Comparison of ENCODE assay signal across 1 cellular context in genomic region chr20:34717230-34718095, GRCh38.
A peak's percentile ranks its signal among the peaks of the same experiment; 100 is the strongest.
TF ChIP-seq lines count a peak whose summit lies in the region.

No MANE protein-coding gene starts in this region.

TF ChIP-seq in HepG2, 621 proteins besides CTCF, POLR2A, EP300 and RAD21 (continued from another document and continues in another):
- no peak for TF ChIP-seq ZNF784 (CRISPR knock-in tag; IDR thresholded peaks at IDR 0.05; ENCODE audit: borderline replicate concordance)
- TF ChIP-seq PAF1 (CRISPR knock-in tag; IDR thresholded peaks at IDR 0.05): no peak
- peak; percentile 70; the same call in 1 of the 2 replicates for TF ChIP-seq NCOR1 (IDR thresholded peaks at IDR 0.05; ENCODE audit: borderline replicate concordance, low read length)
- no peak for TF ChIP-seq ZBTB14 (CRISPR knock-in tag; IDR thresholded peaks at IDR 0.05)
- TF ChIP-seq AFF4 (CRISPR knock-in tag; IDR thresholded peaks at IDR 0.05): no peak
- TF ChIP-seq ZNF251 (CRISPR knock-in tag; IDR thresholded peaks at IDR 0.05): no peak
- peak; percentile 30; the same call in 1 of the 2 replicates for TF ChIP-seq NFIC (IDR thresholded peaks at IDR 0.05; ENCODE audit: low read length)
- no peak for TF ChIP-seq ZNF597 (CRISPR knock-in tag; IDR thresholded peaks at IDR 0.05)
- no peak for TF ChIP-seq NKX3-1 (CRISPR knock-in tag; IDR thresholded peaks at IDR 0.05)
- no peak for TF ChIP-seq MYNN (CRISPR knock-in tag; IDR thresholded peaks at IDR 0.05; ENCODE audit: low read depth)
- TF ChIP-seq ZNF558 (CRISPR knock-in tag; IDR thresholded peaks at IDR 0.05; ENCODE audit: borderline replicate concordance): no peak
- TF ChIP-seq ZNF24 (IDR thresholded peaks at IDR 0.05): 0 out of 2 replicates have a peak, but pooled peaks have one; percentile 14
- no peak for TF ChIP-seq MTF2 (CRISPR knock-in tag; IDR thresholded peaks at IDR 0.05; ENCODE audit: borderline replicate concordance)
- TF ChIP-seq GPN1 (CRISPR knock-in tag; IDR thresholded peaks at IDR 0.05; ENCODE audit: borderline replicate concordance): no peak
- no peak for TF ChIP-seq GABPB1 (CRISPR knock-in tag; IDR thresholded peaks at IDR 0.05)
- no peak for TF ChIP-seq DZIP1 (CRISPR knock-in tag; IDR thresholded peaks at IDR 0.05)
- TF ChIP-seq CHCHD3 (CRISPR knock-in tag; IDR thresholded peaks at IDR 0.05): no peak
- TF ChIP-seq NFE2 (CRISPR knock-in tag; IDR thresholded peaks at IDR 0.05): no peak
- peak; percentile 98 for TF ChIP-seq RCOR2 (CRISPR knock-in tag; IDR thresholded peaks at IDR 0.05)
- no peak for TF ChIP-seq MTF1 (CRISPR knock-in tag; IDR thresholded peaks at IDR 0.05)
- no peak for TF ChIP-seq CSRNP2 (CRISPR knock-in tag; conservative IDR thresholded peaks at IDR 0.05; ENCODE audit: low read depth)
- TF ChIP-seq NPAS2 (CRISPR knock-in tag; IDR thresholded peaks at IDR 0.05; ENCODE audit: borderline replicate concordance): no peak
- no peak for TF ChIP-seq SCMH1 (CRISPR knock-in tag; IDR thresholded peaks at IDR 0.05; ENCODE audit: borderline replicate concordance)
- no peak for TF ChIP-seq PHF5A (CRISPR knock-in tag; IDR thresholded peaks at IDR 0.05; ENCODE audit: low read depth, unreplicated experiment)
- no peak for TF ChIP-seq ZNF33A (CRISPR knock-in tag; IDR thresholded peaks at IDR 0.05; ENCODE audit: borderline replicate concordance)
- TF ChIP-seq YY1 (IDR thresholded peaks at IDR 0.05; ENCODE audit: insufficient read depth, insufficient replicate concordance, low read depth, low read length): no peak
- TF ChIP-seq KDM1A (CRISPR knock-in tag; IDR thresholded peaks at IDR 0.05): peak; percentile 95
- no peak for TF ChIP-seq SKI (IDR thresholded peaks at IDR 0.05; ENCODE audit: partially characterized antibody)
- TF ChIP-seq ATF5 (CRISPR knock-in tag; IDR thresholded peaks at IDR 0.05; ENCODE audit: low read depth): no peak
- TF ChIP-seq TRAFD1 (CRISPR knock-in tag; IDR thresholded peaks at IDR 0.05; ENCODE audit: borderline replicate concordance): no peak
- peak; percentile 42; the same call in 1 of the 2 replicates for TF ChIP-seq KMT2B (CRISPR knock-in tag; IDR thresholded peaks at IDR 0.05)
- TF ChIP-seq ZBED4 (CRISPR knock-in tag; IDR thresholded peaks at IDR 0.05; ENCODE audit: borderline replicate concordance): no peak
- no peak for TF ChIP-seq ZNF33B (CRISPR knock-in tag; IDR thresholded peaks at IDR 0.05)
- TF ChIP-seq CENPX (CRISPR knock-in tag; IDR thresholded peaks at IDR 0.05): no peak
- TF ChIP-seq ZNF317 (CRISPR knock-in tag; IDR thresholded peaks at IDR 0.05): no peak
- no peak for TF ChIP-seq THAP9 (CRISPR knock-in tag; IDR thresholded peaks at IDR 0.05; ENCODE audit: borderline replicate concordance)
- TF ChIP-seq ZNF292 (CRISPR knock-in tag; IDR thresholded peaks at IDR 0.05; ENCODE audit: borderline replicate concordance, low read depth): 0 out of 2 replicates have a peak, but pooled peaks have one; percentile 54
- TF ChIP-seq TAF1 (CRISPR knock-in tag; IDR thresholded peaks at IDR 0.05): no peak
- no peak for TF ChIP-seq EEA1 (CRISPR knock-in tag; IDR thresholded peaks at IDR 0.05; ENCODE audit: borderline replicate concordance)
- TF ChIP-seq ZNF841 (CRISPR knock-in tag; IDR thresholded peaks at IDR 0.05; ENCODE audit: borderline replicate concordance): no peak
- no peak; the same call in 1 of the 2 replicates for TF ChIP-seq KDM6A (CRISPR knock-in tag; IDR thresholded peaks at IDR 0.05; ENCODE audit: low read depth)
